8 cellular contexts compared by ENCODE assay signal in genomic region chr14:106410229-106410628, GRCh38.
A peak's percentile ranks its signal among the peaks of the same experiment; 100 is the strongest.
DNase-seq lines count a peak whose midpoint lies in the region; ATAC-seq, FAIRE-seq and TF ChIP-seq lines count a peak whose summit lies in the region.
"Not testable (repeated sequence)": the region's sequence is repeated elsewhere in the genome, so short reads cannot be mapped to it uniquely, and the experiment has no call there.

No MANE protein-coding gene starts in this region.

- H3K9me3 ChIP-seq in naive thymus-derived CD4-positive, alpha-beta T cell (ENCODE audit: control insufficient read depth in 2 of 3, low read length in 3 of 3), result not testable (repeated sequence)

- H3K27me3 ChIP-seq in naive thymus-derived CD4-positive, alpha-beta T cell (ENCODE audit: control insufficient read depth in 2 of 2, insufficient read depth in 2 of 2, low read length in 2 of 2), result not testable (repeated sequence)

- not testable (repeated sequence) for H3K36me3 Mint-ChIP-seq in naive thymus-derived CD4-positive, alpha-beta T cell

- not testable (repeated sequence) for H3K27ac ChIP-seq in C4-2B; naive thymus-derived CD4-positive, alpha-beta T cell (ENCODE audit: low read depth, low read length)

- FAIRE-seq in GM12891 (lab: Jason Lieb, UNC), result peak; percentile 78

- H3K27ac Mint-ChIP-seq in naive thymus-derived CD4-positive, alpha-beta T cell, result peak overlapping the region in 1 of 9 donors; percentile 11

- H3K4me3 Mint-ChIP-seq in naive thymus-derived CD4-positive, alpha-beta T cell, result not testable (repeated sequence)

- TF ChIP-seq POLR2A in GM12891 (IDR thresholded peaks at IDR 0.05; ENCODE audit: low read depth, low read length), result not testable (repeated sequence)

- peak; percentile 69 for TF ChIP-seq CTCF in C4-2B (conservative IDR thresholded peaks at IDR 0.05)

- H3K4me3 ChIP-seq in naive thymus-derived CD4-positive, alpha-beta T cell (ENCODE audit: low read length), result not testable (repeated sequence)

- not testable (repeated sequence) for H3K4me1 Mint-ChIP-seq in naive thymus-derived CD4-positive, alpha-beta T cell

- CTCF ChIA-PET in naive thymus-derived CD4-positive, alpha-beta T cell (lab: Charles Lee), result interaction anchor here (0.6 to 2.6 kb wide), 3 partner anchors 11 to 48 kb away, joined by 3 to 12 read pairs (median 3); no protein-coding TSS in a partner anchor

- ATAC-seq in naive thymus-derived CD4-positive, alpha-beta T cell, result not testable (repeated sequence)

- POLR2A ChIA-PET in naive thymus-derived CD4-positive, alpha-beta T cell (lab: Charles Lee), result interaction anchor here (0.9 kb wide), 1 partner anchor 15 kb away, joined by 3 read pairs; no protein-coding TSS in a partner anchor

- H3K4me1 ChIP-seq in naive thymus-derived CD4-positive, alpha-beta T cell (ENCODE audit: control insufficient read depth in 2 of 2, insufficient read depth in 2 of 2, low read length in 2 of 2), result not testable (repeated sequence)

- not testable (repeated sequence) for DNase-seq in GM12891 (ENCODE audit: insufficient read length, low spot score)
- DNase-seq in NCI-H146 (lab: John Stamatoyannopoulos, UW), result peak; percentile 36
- DNase-seq in activated CD4-positive, CD25-positive, alpha-beta regulatory T cell treated with anti-CD3 and anti-CD28 coated beads, Interleukin-2, amount 50 U/mL, for 72 hours, result peak; percentile 51
- peak; percentile 4 for DNase-seq in activated T-cell treated with anti-CD3 and anti-CD28 coated beads for 1 hour (ENCODE audit: low read depth)
- DNase-seq in activated naive CD4-positive, alpha-beta T cell treated with anti-CD3 and anti-CD28 coated beads, Interleukin-2, amount 50 U/mL, for 16 hours, result peak; percentile 42
- peak in 5 of 9 donors; percentile 10 to 57 (median 45) for DNase-seq in naive thymus-derived CD4-positive, alpha-beta T cell
- peak; percentile 7 to 37 for DNase-seq in stimulated activated CD8-positive, alpha-beta memory T cell treated with anti-CD3 and anti-CD28 coated beads, Interleukin-2, amount 100 ng/mL, for 48 hours (ENCODE audit: low read depth in 2 of 2)

- not testable (repeated sequence) for H3K9me3 Mint-ChIP-seq in naive thymus-derived CD4-positive, alpha-beta T cell

- intact Hi-C loops in naive thymus-derived CD4-positive, alpha-beta T cell (cut with micrococcal nuclease), result loop anchor here in 1 of 2 donors (10.0 kb wide), 1 partner anchor 105 kb away; no protein-coding TSS in a partner anchor

- not testable (repeated sequence) for H3K36me3 ChIP-seq in naive thymus-derived CD4-positive, alpha-beta T cell (ENCODE audit: control insufficient read depth in 2 of 3, insufficient read depth in 3 of 3, low read length in 3 of 3)

- peaks cover 0 to 11% (median 0%) of the 10 kb centered on the region in 5 donors for H3K27me3 Mint-ChIP-seq in naive thymus-derived CD4-positive, alpha-beta T cell
